ENCODE assay signal across 26 cellular contexts in the genomic region with DNA sequence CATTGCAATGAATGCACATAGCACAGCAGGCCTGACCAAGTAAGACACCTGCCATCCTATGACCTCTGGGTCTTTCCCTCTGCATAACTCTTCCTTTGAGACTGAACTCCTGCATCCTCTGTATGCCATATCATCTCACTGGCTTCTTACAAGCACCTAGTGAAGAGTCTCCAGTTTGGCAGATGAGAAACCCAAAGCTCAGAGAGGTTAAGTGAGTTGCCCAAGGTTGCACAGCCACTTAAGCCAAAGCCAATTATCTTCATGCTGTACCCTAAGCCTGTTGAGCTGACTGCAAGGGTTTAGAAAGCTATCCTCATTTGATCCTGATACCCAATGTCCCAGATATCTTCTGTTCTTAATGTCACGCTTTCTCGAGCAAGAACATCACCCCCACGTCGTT.
"Had no signal": no experiment of that assay in that cellular context is flagged by ENCODE, and none has a peak within 500 bp of the region (broad histone marks: within the 10 kb centered on the region; RNA-seq: fewer than 3 reads in every experiment).

No MANE protein-coding gene starts in this region.

- ATAC-seq: left colon; left lung; lower lobe of right lung; naive thymus-derived CD8-positive, alpha-beta T cell; pancreas; right cardiac atrium; stimulated activated memory B cell treated with anti-CD40 and anti-IgM and Interleukin-4, amounts not matched to agents 10 μg/mL and 1 μg/mL and 100 μg/mL, for 72 hours; stimulated activated naive CD8-positive, alpha-beta T cell treated with anti-CD3 and anti-CD28 coated beads, Interleukin-15, amount 100 ng/mL, for 72 hours had no signal

- H3K4me3 ChIP-seq: left lung, lower lobe of right lung, pancreas, prostate gland, sigmoid colon, spleen, tibial nerve, upper lobe of left lung had no signal

- H3K27ac ChIP-seq: left lung, lower lobe of right lung, pancreas, prostate gland, sigmoid colon, spleen, tibial nerve, upper lobe of left lung had no signal

- H3K4me1 ChIP-seq: left lung, lower lobe of right lung, pancreas, prostate gland, sigmoid colon, spleen, tibial nerve, upper lobe of left lung had no signal

- DNase-seq: hypothalamus; immature natural killer cell; kidney; left colon; left lung; lower lobe of right lung; mammary epithelial cell; mesenchymal stem cell; naive thymus-derived CD8-positive, alpha-beta T cell; nucleus accumbens; posterior cingulate gyrus; retina; right cardiac atrium; small intestine; stimulated activated CD4-positive, alpha-beta T cell treated with anti-CD3 and anti-CD28 coated beads, Interleukin-4, amount 100 ng/mL, for 24 hours; stimulated activated naive CD4-positive, alpha-beta T cell treated with Interleukin-2 at 50 U/mL for 16 hours; stimulated activated naive CD8-positive, alpha-beta T cell treated with anti-CD3 and anti-CD28 coated beads, Interleukin-15, amount 100 ng/mL, for 72 hours; substantia nigra; upper lobe of left lung had no signal

- H3K36me3 ChIP-seq: left lung, prostate gland, upper lobe of left lung had no signal

- H3K27me3 ChIP-seq: left lung, pancreas, sigmoid colon, spleen, tibial nerve, upper lobe of left lung had no signal

- H3K9me3 ChIP-seq: left lung, lower lobe of right lung, pancreas, prostate gland, sigmoid colon, spleen, tibial nerve, upper lobe of left lung had no signal

- FAIRE-seq: islet of Langerhans, kidney, pancreas, small intestine had no signal
